21 cellular contexts compared by ENCODE assay signal in the genomic region with DNA sequence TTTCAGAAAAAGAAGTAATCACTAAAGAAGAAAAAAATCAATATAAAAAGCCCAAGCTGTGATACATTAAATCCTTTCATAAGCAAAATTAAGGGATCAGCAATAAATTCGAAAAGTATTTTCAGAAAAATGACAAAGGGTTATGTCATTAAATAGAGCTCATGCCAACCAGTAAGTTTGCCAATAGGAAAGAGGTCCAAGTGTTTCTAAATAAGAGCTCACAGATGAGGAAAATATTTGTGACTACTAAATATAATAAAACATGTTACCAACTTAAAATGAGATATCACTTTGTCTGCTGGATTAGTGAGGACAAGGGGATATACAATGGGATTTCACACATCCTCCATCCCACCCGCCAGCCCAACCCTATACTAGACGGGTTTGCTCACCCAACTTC.
"Had no signal": no experiment of that assay in that cellular context is flagged by ENCODE, and none has a peak within 500 bp of the region (broad histone marks: within the 10 kb centered on the region; RNA-seq: fewer than 3 reads in every experiment).

No MANE protein-coding gene starts in this region.

- H3K36me3 ChIP-seq: MG63 had no signal

- H3K9me3 ChIP-seq: MG63 had no signal

- H3K4me3 ChIP-seq: MG63 had no signal

- DNase-seq: activated CD4-positive, alpha-beta memory T cell treated with anti-CD3 and anti-CD28 coated beads for 36 hours; activated CD4-positive, alpha-beta T cell treated with anti-CD3 and anti-CD28 coated beads for 1 hour; activated CD4-positive, alpha-beta T cell treated with anti-CD3 and anti-CD28 coated beads, Interleukin-2, amount 10 ng/mL, durations not matched to agents 24 days and 14 days; activated CD8-positive, alpha-beta memory T cell treated with anti-CD3 and anti-CD28 coated beads for 24 hours; activated effector memory CD4-positive, alpha-beta T cell treated with anti-CD3 and anti-CD28 coated beads, Interleukin-2, amount 50 U/mL, for 16 hours; activated naive CD4-positive, alpha-beta T cell treated with anti-CD3 and anti-CD28 coated beads for 36 hours; activated T-cell treated with anti-CD3 and anti-CD28 coated beads, Interleukin-2, amount 50 U/mL, for 4 hours; amygdala; MG63; NCI-H1105; NCI-H1436; NCI-H1694 treated with DMSO at 0.1 percent for 48 hours; NCI-H2029 treated with DMSO at 0.1 percent for 48 hours; NCI-H345; NCI-H510A; NCI-H526 treated with DMSO at 0.1 percent for 48 hours; NK-92 treated with Interleukin-12 subunit alpha and Interleukin-12 subunit beta, amount 100 ng/mL, for 24 hours; SIG-M5; T-helper 17 cell; T-helper 9 cell had no signal

- H3K27me3 ChIP-seq: MG63 had no signal

- ATAC-seq: activated T-cell treated with anti-CD3 and anti-CD28 coated beads, Interleukin-2, amount 50 U/mL, for 4 hours; T-helper 17 cell; WTC11 had no signal
